Comparison of ENCODE assay signal across 19 cellular contexts in genomic region chr2:112277591-112278220, GRCh38. TPM values are rescaled to one million over a fixed set of nuclear protein-coding genes. Genes with fewer than 3 reads are reported as not detected.
A peak's percentile ranks its signal among the peaks of the same experiment; 100 is the strongest.
DNase-seq lines count a peak whose midpoint lies in the region; ATAC-seq and TF ChIP-seq lines count a peak whose summit lies in the region.
"Had no signal": no experiment of that assay in that cellular context is flagged by ENCODE, and none has a peak within 500 bp of the region (broad histone marks: within the 10 kb centered on the region; RNA-seq: fewer than 3 reads in every experiment).

No MANE protein-coding gene starts in this region.

- TF ChIP-seq POLR2A in sigmoid colon (IDR thresholded peaks at IDR 0.05) = no peak

- peaks cover 0 to 15% (median 6%) of the 10 kb centered on the region in 4 donors for H3K4me1 ChIP-seq in sigmoid colon

- POLR2A ChIA-PET in activated CD4-positive, alpha-beta T cell treated with anti-CD3 and anti-CD28 coated beads, Interleukin-2, amount 10 ng/mL, durations not matched to agents 7 days and 5 days (lab: Charles Lee) = no interaction called here

- H3K27me3 ChIP-seq in dorsolateral prefrontal cortex (no peaks in the 10 kb centered on the region), sigmoid colon (no peaks in the 10 kb centered on the region)
- H3K27me3 ChIP-seq: adrenal gland, vagina had no signal

- H3K36me3 ChIP-seq in sigmoid colon = no peaks in the 10 kb centered on the region
- H3K36me3 ChIP-seq: adrenal gland, vagina had no signal

- DNase-seq in activated CD4-positive, alpha-beta T cell treated with anti-CD3 and anti-CD28 coated beads, Interleukin-2, amount 10 ng/mL, durations not matched to agents 7 days and 5 days = no peak
- no peak for DNase-seq in activated CD4-positive, alpha-beta T cell treated with anti-CD3 and anti-CD28 coated beads for 1 hour
- DNase-seq in Jurkat, Clone E6-1 (ENCODE audit: low read depth, low spot score) = peak; percentile 57
- DNase-seq in dorsolateral prefrontal cortex (no peak), sigmoid colon (no peak), cerebellar nuclear complex (lab: John Stamatoyannopoulos, UW) (no peak), NCI-H1105 (lab: John Stamatoyannopoulos, UW) (no peak)
- DNase-seq: activated CD4-positive, alpha-beta T cell treated with anti-CD3 and anti-CD28 coated beads, Interleukin-2, amount 10 ng/mL, durations not matched to agents 24 days and 14 days; activated T-cell treated with anti-CD3 and anti-CD28 coated beads, Interleukin-2, amount 50 U/mL, for 1 hour; adrenal gland; CD8-positive, alpha-beta T cell; foreskin fibroblast; KBM-7; NCI-H1048; T1000 had no signal

- TF ChIP-seq EP300 in sigmoid colon (IDR thresholded peaks at IDR 0.05) = no peak

- H3K9me3 Mint-ChIP-seq in activated CD4-positive, alpha-beta T cell treated with anti-CD3 and anti-CD28 coated beads, Interleukin-2, amount 10 ng/mL, durations not matched to agents 7 days and 5 days = no peaks in the 10 kb centered on the region
- H3K9me3 Mint-ChIP-seq: activated CD4-positive, alpha-beta T cell treated with anti-CD3 and anti-CD28 coated beads, Interleukin-2, amount 10 ng/mL, durations not matched to agents 24 days and 14 days; CD8-positive, alpha-beta T cell had no signal

- H3K9me3 ChIP-seq in sigmoid colon = no peaks in the 10 kb centered on the region
- H3K9me3 ChIP-seq: adrenal gland, vagina had no signal

- peaks cover 4% of the 10 kb centered on the region for H3K36me3 Mint-ChIP-seq in activated CD4-positive, alpha-beta T cell treated with anti-CD3 and anti-CD28 coated beads, Interleukin-2, amount 10 ng/mL, durations not matched to agents 7 days and 5 days (ENCODE audit: low read depth)

- H3K4me1 Mint-ChIP-seq in activated CD4-positive, alpha-beta T cell treated with anti-CD3 and anti-CD28 coated beads, Interleukin-2, amount 10 ng/mL, durations not matched to agents 7 days and 5 days = peaks cover 21% of the 10 kb centered on the region

- H3K27ac Mint-ChIP-seq in activated CD4-positive, alpha-beta T cell treated with anti-CD3 and anti-CD28 coated beads, Interleukin-2, amount 10 ng/mL, durations not matched to agents 7 days and 5 days = no peak overlapping the region
- H3K27ac Mint-ChIP-seq: activated CD4-positive, alpha-beta T cell treated with anti-CD3 and anti-CD28 coated beads, Interleukin-2, amount 10 ng/mL, durations not matched to agents 24 days and 14 days; CD8-positive, alpha-beta T cell; progenitor cell of endocrine pancreas had no signal

- TF ChIP-seq CTCF in dorsolateral prefrontal cortex (IDR thresholded peaks at IDR 0.05 in 54 of 56, conservative IDR thresholded peaks at IDR 0.05 in 2 of 56; ENCODE audit: low read depth in 1 of 56, partially characterized antibody in 56 of 56) (no peak), sigmoid colon (IDR thresholded peaks at IDR 0.05) (no peak)

- WGBS in sigmoid colon, 2 donors = 86 to 95% methylated on average over 5 of the region's 5 CpGs

- H3K4me3 ChIP-seq in Jurkat, Clone E6-1 (ENCODE audit: low read length) = no peak overlapping the region
- H3K4me3 ChIP-seq in dorsolateral prefrontal cortex (peak overlapping the region in 18 of 59 donors; percentile 8 to 98 (median 91)), sigmoid colon (no peak overlapping the region)
- H3K4me3 ChIP-seq: adrenal gland had no signal

- no peak for ATAC-seq in HG03280 (IDR thresholded peaks at IDR 0.05; ENCODE audit: unreplicated experiment)
- ATAC-seq: CD8-positive, alpha-beta T cell; left lobe of liver had no signal

- CTCF ChIA-PET in activated CD4-positive, alpha-beta T cell treated with anti-CD3 and anti-CD28 coated beads, Interleukin-2, amount 10 ng/mL, durations not matched to agents 7 days and 5 days (lab: Charles Lee) = interaction anchor here (0.6 kb wide), 2 partner anchors 17 to 37 kb away, joined by 3 read pairs; no protein-coding TSS in a partner anchor

- peak overlapping the region; percentile 47 for H3K4me3 Mint-ChIP-seq in activated CD4-positive, alpha-beta T cell treated with anti-CD3 and anti-CD28 coated beads, Interleukin-2, amount 10 ng/mL, durations not matched to agents 7 days and 5 days

- H3K27ac ChIP-seq in dorsolateral prefrontal cortex (peak overlapping the region in 34 of 59 donors; percentile 0 to 100 (median 100)), sigmoid colon (peak overlapping the region in 3 of 4 donors; percentile 99 to 100 (median 99))
- H3K27ac ChIP-seq: vagina had no signal

- intact Hi-C loops in dorsolateral prefrontal cortex (cut with DNase I) = loop anchor here (5.0 kb wide), 4 partner anchors 155 to 305 kb away; partner anchors contain the start of genes CHCHD5 (in 2 of the 2), RGPD8 (in 1 of the 2), TMEM87B (in 1 of the 2) and TTL (in 1 of the 2)
- intact Hi-C loops in sigmoid colon (cut with DNase I) = loop anchor here (5.0 kb wide), 2 partner anchors 370 to 380 kb away; partner anchors contain the start of genes MERTK and SLC20A1

- no peaks in the 10 kb centered on the region for H3K27me3 Mint-ChIP-seq in activated CD4-positive, alpha-beta T cell treated with anti-CD3 and anti-CD28 coated beads, Interleukin-2, amount 10 ng/mL, durations not matched to agents 7 days and 5 days
- H3K27me3 Mint-ChIP-seq: activated CD4-positive, alpha-beta T cell treated with anti-CD3 and anti-CD28 coated beads, Interleukin-2, amount 10 ng/mL, durations not matched to agents 24 days and 14 days; progenitor cell of endocrine pancreas had no signal

RNA-seq across cellular contexts. Expression of gene ZC3H6, which starts 2.3 kb away (rescaled TPM):
- 10 to 100 TPM; 14.0 to 14.8 TPM for total RNA-seq in activated CD4-positive, alpha-beta T cell treated with anti-CD3 and anti-CD28 coated beads, Interleukin-2, amount 10 ng/mL, durations not matched to agents 7 days and 5 days
- 6.0 TPM for polyA plus RNA-seq in Jurkat, Clone E6-1 (2012; ENCODE audit: insufficient read depth, insufficient read length)
- total RNA-seq in dorsolateral prefrontal cortex (10 to 100 TPM; 20.4 to 50.4 (median 36.4) TPM), sigmoid colon (10 to 100 TPM; 13.2 to 27.1 (median 16.5) TPM)
- polyA plus RNA-seq in sigmoid colon = 1 to 10 TPM in 1 of 3 donors, under 1 TPM in 2; 0.60 to 2.0 (median 0.69) TPM

RNA-seq across cellular contexts. Expression of gene ZC3H8, which starts 22.9 kb away (rescaled TPM):
- 10 to 100 TPM; 18.0 to 19.3 TPM for total RNA-seq in activated CD4-positive, alpha-beta T cell treated with anti-CD3 and anti-CD28 coated beads, Interleukin-2, amount 10 ng/mL, durations not matched to agents 7 days and 5 days
- 23.4 TPM for polyA plus RNA-seq in Jurkat, Clone E6-1 (2012; ENCODE audit: insufficient read depth, insufficient read length)
- total RNA-seq in dorsolateral prefrontal cortex (10 to 100 TPM; 14.5 to 44.4 (median 27.2) TPM), sigmoid colon (10 to 100 TPM in 1 of 4 donors, 1 to 10 TPM in 3; 2.7 to 22.2 (median 7.4) TPM)
- 10 to 100 TPM in 1 of 3 donors, 1 to 10 TPM in 2; 4.2 to 10.2 (median 9.8) TPM for polyA plus RNA-seq in sigmoid colon
